9 cellular contexts compared by ENCODE assay signal in genomic region chr1:90721210-90722194, GRCh38. TPM values are rescaled to one million over a fixed set of nuclear protein-coding genes. Genes with fewer than 3 reads are reported as not detected.
DNase-seq lines count a peak whose midpoint lies in the region; ATAC-seq and TF ChIP-seq lines count a peak whose summit lies in the region.
"Had no signal": no experiment of that assay in that cellular context is flagged by ENCODE, and none has a peak within 500 bp of the region (broad histone marks: within the 10 kb centered on the region; RNA-seq: fewer than 3 reads in every experiment).

No MANE protein-coding gene starts in this region.

- 7 to 8% methylated on average over 15 of the region's 15 CpGs for whole genome bisulfite sequencing in gastroesophageal sphincter (ENCODE audit: low coverage in 1 of 2), 2 donors

- TF ChIP-seq POLR2A in gastroesophageal sphincter (IDR thresholded peaks at IDR 0.05), result no peak

- no peaks in the 10 kb centered on the region for H3K36me3 ChIP-seq in BE2C
- no peaks in the 10 kb centered on the region for H3K36me3 ChIP-seq in gastroesophageal sphincter

- H3K27me3 Mint-ChIP-seq in activated CD8-positive, alpha-beta T cell treated with anti-CD3 and anti-CD28 coated beads for 36 hours, result peaks cover 86% of the 10 kb centered on the region

- no peak overlapping the region for H3K4me3 Mint-ChIP-seq in activated CD8-positive, alpha-beta T cell treated with anti-CD3 and anti-CD28 coated beads for 36 hours

- no peaks in the 10 kb centered on the region for H3K4me1 ChIP-seq in BE2C
- peaks cover 0 to 69% (median 30%) of the 10 kb centered on the region in 3 donors for H3K4me1 ChIP-seq in gastroesophageal sphincter

- POLR2A ChIA-PET in activated CD8-positive, alpha-beta T cell treated with anti-CD3 and anti-CD28 coated beads for 36 hours (lab: Charles Lee), result interaction anchor here (0.6 kb wide), 1 partner anchor 282 kb away, joined by 3 read pairs; no protein-coding TSS in a partner anchor

- intact Hi-C loops in activated CD8-positive, alpha-beta T cell treated with anti-CD3 and anti-CD28 coated beads for 36 hours (cut with micrococcal nuclease), result loop anchor here (10.0 kb wide), 1 partner anchor 443 kb away; no protein-coding TSS in a partner anchor

- peaks cover 15% of the 10 kb centered on the region for H3K9me3 Mint-ChIP-seq in activated CD8-positive, alpha-beta T cell treated with anti-CD3 and anti-CD28 coated beads for 36 hours

- peak; percentile 51 for DNase-seq in BE2C
- DNase-seq in NCI-H526 (lab: John Stamatoyannopoulos, UW), result peak; percentile 79 to 88
- DNase-seq in activated CD8-positive, alpha-beta T cell treated with anti-CD3 and anti-CD28 coated beads for 36 hours, result peak; percentile 68
- DNase-seq in smooth muscle cell of the brain vasculature (ENCODE audit: low read depth, low spot score), result peak; percentile 6

- H3K9me3 ChIP-seq in BE2C, result no peaks in the 10 kb centered on the region
- H3K9me3 ChIP-seq in gastroesophageal sphincter, result peaks cover 0 to 19% (median 0%) of the 10 kb centered on the region in 3 donors

- H3K4me1 Mint-ChIP-seq in activated CD8-positive, alpha-beta T cell treated with anti-CD3 and anti-CD28 coated beads for 36 hours (ENCODE audit: low read depth), result peaks cover 47% of the 10 kb centered on the region

- H3K36me3 Mint-ChIP-seq in activated CD8-positive, alpha-beta T cell treated with anti-CD3 and anti-CD28 coated beads for 36 hours (ENCODE audit: low read depth), result peaks cover 28% of the 10 kb centered on the region

- ATAC-seq in GM18498 (IDR thresholded peaks at IDR 0.05; ENCODE audit: unreplicated experiment) (peak; percentile 57), HG03565 (IDR thresholded peaks at IDR 0.05; ENCODE audit: unreplicated experiment) (peak; percentile 66), gastroesophageal sphincter (no peak), HG02840 (IDR thresholded peaks at IDR 0.05; ENCODE audit: low FRiP score, unreplicated experiment) (no peak)
- ATAC-seq in activated CD8-positive, alpha-beta T cell treated with anti-CD3 and anti-CD28 coated beads for 36 hours, result peak; percentile 52

- TF ChIP-seq EP300 in gastroesophageal sphincter (IDR thresholded peaks at IDR 0.05), result no peak

- CTCF ChIA-PET in activated CD8-positive, alpha-beta T cell treated with anti-CD3 and anti-CD28 coated beads for 36 hours (lab: Charles Lee), result interaction anchor here (0.7 to 4.6 kb wide), 31 partner anchors 9 to 1877 kb away, joined by 3 to 50 read pairs (median 4); partner anchors contain the start of gene HFM1

- H3K4me3 ChIP-seq in BE2C (ENCODE audit: low read depth, low read length) (no peak overlapping the region), gastroesophageal sphincter (no peak overlapping the region)

- peaks cover 95% of the 10 kb centered on the region for H3K27me3 ChIP-seq in BE2C
- peaks cover 100% of the 10 kb centered on the region for H3K27me3 ChIP-seq in gastroesophageal sphincter

- H3K27ac ChIP-seq in gastroesophageal sphincter, result no peak overlapping the region

- TF ChIP-seq CTCF in BE2C (IDR thresholded peaks at IDR 0.05; ENCODE audit: low read depth, low read length) (peak; percentile 81), gastroesophageal sphincter (IDR thresholded peaks at IDR 0.05) (peak in 3 of 4 experiments; percentile 31 to 60 (median 32))
- TF ChIP-seq CTCF in activated CD8-positive, alpha-beta T cell treated with anti-CD3 and anti-CD28 coated beads for 36 hours (IDR thresholded peaks at IDR 0.05), result peak; percentile 86

- no peak overlapping the region for H3K27ac Mint-ChIP-seq in activated CD8-positive, alpha-beta T cell treated with anti-CD3 and anti-CD28 coated beads for 36 hours

RNA-seq across cellular contexts. Expression of gene BARHL2, which starts 4.4 kb away (rescaled TPM):
- polyA plus RNA-seq in BE2C (2012; ENCODE audit: insufficient read depth, insufficient read length, low read depth), result not detected
- total RNA-seq in activated CD8-positive, alpha-beta T cell treated with anti-CD3 and anti-CD28 coated beads for 36 hours, result not detected
- not detected for total RNA-seq in gastroesophageal sphincter
- total RNA-seq: skeletal muscle tissue had no signal

Comparison
In these comparisons a context has a peak if more than half of its experiments do, and no peak if none do; other contexts are left out.
1. DNase-seq: peak in every context shown above with its lines; median percentile 84 in NCI-H526; 68 in activated CD8-positive, alpha-beta T cell treated with anti-CD3 and anti-CD28 coated beads for 36 hours; 51 in BE2C; 6 in smooth muscle cell of the brain vasculature.
2. CTCF ChIP-seq: peak in every context shown above with its lines; median percentile 86 in activated CD8-positive, alpha-beta T cell treated with anti-CD3 and anti-CD28 coated beads for 36 hours; 81 in BE2C; 32 in gastroesophageal sphincter.
3. ATAC-seq: peak in GM18498 (single experiment), HG03565 (single experiment) and activated CD8-positive, alpha-beta T cell treated with anti-CD3 and anti-CD28 coated beads for 36 hours (single experiment); none in gastroesophageal sphincter (single experiment) and HG02840 (single experiment).